Comparison of ENCODE assay signal across 1 cellular context in the genomic region with DNA sequence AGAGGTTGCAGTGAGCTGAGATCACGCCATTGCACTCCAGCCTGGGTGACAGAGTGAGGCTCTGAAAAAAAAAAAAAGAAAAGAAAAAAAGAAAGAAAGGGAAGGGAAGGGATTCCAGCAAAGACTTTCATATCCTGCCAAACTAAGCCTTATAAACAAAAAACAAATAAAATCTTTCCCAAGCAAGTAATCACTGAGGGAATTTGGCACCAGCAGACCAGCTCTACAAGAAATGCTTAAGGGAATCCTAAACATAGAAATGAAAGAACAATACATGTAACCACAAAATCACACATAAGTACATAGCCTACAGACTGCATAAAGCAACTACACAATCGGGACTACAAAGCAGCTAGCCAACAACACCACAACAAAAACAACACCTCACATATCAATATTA.
TF ChIP-seq lines count a peak whose summit lies in the region.

No MANE protein-coding gene starts in this region.

TF ChIP-seq in H1, 55 proteins besides CTCF, POLR2A, EP300 and RAD21 (continued from another document):
- no peak for TF ChIP-seq SP1 (IDR thresholded peaks at IDR 0.05; ENCODE audit: low read depth, low read length)
- no peak for TF ChIP-seq TAF7 (optimal IDR thresholded peaks at IDR 0.05; ENCODE audit: borderline replicate concordance, low read depth, low read length)
- TF ChIP-seq, protein P1, sequence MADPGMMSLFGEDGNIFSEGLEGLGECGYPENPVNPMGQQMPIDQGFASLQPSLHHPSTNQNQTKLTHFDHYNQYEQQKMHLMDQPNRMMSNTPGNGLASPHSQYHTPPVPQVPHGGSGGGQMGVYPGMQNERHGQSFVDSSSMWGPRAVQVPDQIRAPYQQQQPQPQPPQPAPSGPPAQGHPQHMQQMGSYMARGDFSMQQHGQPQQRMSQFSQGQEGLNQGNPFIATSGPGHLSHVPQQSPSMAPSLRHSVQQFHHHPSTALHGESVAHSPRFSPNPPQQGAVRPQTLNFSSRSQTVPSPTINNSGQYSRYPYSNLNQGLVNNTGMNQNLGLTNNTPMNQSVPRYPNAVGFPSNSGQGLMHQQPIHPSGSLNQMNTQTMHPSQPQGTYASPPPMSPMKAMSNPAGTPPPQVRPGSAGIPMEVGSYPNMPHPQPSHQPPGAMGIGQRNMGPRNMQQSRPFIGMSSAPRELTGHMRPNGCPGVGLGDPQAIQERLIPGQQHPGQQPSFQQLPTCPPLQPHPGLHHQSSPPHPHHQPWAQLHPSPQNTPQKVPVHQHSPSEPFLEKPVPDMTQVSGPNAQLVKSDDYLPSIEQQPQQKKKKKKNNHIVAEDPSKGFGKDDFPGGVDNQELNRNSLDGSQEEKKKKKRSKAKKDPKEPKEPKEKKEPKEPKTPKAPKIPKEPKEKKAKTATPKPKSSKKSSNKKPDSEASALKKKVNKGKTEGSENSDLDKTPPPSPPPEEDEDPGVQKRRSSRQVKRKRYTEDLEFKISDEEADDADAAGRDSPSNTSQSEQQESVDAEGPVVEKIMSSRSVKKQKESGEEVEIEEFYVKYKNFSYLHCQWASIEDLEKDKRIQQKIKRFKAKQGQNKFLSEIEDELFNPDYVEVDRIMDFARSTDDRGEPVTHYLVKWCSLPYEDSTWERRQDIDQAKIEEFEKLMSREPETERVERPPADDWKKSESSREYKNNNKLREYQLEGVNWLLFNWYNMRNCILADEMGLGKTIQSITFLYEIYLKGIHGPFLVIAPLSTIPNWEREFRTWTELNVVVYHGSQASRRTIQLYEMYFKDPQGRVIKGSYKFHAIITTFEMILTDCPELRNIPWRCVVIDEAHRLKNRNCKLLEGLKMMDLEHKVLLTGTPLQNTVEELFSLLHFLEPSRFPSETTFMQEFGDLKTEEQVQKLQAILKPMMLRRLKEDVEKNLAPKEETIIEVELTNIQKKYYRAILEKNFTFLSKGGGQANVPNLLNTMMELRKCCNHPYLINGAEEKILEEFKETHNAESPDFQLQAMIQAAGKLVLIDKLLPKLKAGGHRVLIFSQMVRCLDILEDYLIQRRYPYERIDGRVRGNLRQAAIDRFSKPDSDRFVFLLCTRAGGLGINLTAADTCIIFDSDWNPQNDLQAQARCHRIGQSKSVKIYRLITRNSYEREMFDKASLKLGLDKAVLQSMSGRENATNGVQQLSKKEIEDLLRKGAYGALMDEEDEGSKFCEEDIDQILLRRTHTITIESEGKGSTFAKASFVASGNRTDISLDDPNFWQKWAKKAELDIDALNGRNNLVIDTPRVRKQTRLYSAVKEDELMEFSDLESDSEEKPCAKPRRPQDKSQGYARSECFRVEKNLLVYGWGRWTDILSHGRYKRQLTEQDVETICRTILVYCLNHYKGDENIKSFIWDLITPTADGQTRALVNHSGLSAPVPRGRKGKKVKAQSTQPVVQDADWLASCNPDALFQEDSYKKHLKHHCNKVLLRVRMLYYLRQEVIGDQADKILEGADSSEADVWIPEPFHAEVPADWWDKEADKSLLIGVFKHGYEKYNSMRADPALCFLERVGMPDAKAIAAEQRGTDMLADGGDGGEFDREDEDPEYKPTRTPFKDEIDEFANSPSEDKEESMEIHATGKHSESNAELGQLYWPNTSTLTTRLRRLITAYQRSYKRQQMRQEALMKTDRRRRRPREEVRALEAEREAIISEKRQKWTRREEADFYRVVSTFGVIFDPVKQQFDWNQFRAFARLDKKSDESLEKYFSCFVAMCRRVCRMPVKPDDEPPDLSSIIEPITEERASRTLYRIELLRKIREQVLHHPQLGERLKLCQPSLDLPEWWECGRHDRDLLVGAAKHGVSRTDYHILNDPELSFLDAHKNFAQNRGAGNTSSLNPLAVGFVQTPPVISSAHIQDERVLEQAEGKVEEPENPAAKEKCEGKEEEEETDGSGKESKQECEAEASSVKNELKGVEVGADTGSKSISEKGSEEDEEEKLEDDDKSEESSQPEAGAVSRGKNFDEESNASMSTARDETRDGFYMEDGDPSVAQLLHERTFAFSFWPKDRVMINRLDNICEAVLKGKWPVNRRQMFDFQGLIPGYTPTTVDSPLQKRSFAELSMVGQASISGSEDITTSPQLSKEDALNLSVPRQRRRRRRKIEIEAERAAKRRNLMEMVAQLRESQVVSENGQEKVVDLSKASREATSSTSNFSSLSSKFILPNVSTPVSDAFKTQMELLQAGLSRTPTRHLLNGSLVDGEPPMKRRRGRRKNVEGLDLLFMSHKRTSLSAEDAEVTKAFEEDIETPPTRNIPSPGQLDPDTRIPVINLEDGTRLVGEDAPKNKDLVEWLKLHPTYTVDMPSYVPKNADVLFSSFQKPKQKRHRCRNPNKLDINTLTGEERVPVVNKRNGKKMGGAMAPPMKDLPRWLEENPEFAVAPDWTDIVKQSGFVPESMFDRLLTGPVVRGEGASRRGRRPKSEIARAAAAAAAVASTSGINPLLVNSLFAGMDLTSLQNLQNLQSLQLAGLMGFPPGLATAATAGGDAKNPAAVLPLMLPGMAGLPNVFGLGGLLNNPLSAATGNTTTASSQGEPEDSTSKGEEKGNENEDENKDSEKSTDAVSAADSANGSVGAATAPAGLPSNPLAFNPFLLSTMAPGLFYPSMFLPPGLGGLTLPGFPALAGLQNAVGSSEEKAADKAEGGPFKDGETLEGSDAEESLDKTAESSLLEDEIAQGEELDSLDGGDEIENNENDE (IDR thresholded peaks at IDR 0.05; ENCODE audit: insufficient replicate concordance, low read length): no peak
- TF ChIP-seq NRF1 (IDR thresholded peaks at IDR 0.05; ENCODE audit: low read depth, low read length): no peak
